17 cellular contexts compared by ENCODE assay signal in the genomic region with DNA sequence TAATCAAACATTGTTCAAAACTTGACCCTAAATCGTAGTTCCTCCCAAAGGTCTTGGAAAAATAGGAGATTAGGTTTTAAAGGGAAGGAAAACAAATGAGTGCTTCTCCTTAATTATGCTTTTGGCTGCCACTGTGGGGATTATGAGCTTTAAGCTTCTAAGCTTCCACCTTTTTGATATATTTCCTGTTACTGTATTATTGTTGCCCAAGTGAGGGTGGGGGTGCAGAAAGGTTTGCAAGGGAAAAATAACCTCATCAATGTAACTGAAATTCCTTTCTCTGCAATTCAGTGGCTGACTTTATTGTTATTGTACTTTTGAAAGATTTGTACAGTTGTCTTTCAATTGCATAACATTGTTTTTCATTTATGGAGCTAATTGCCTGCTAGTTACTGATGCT.
"Had no signal": no experiment of that assay in that cellular context is flagged by ENCODE, and none has a peak within 500 bp of the region (broad histone marks: within the 10 kb centered on the region; RNA-seq: fewer than 3 reads in every experiment).

No MANE protein-coding gene starts in this region.

- DNase-seq: colonic mucosa; dorsolateral prefrontal cortex; effector CD8-positive, alpha-beta T cell; heart left ventricle; hippocampal formation; kidney glomerular epithelial cell; mesendoderm; naive B cell; psoas muscle; retina; sigmoid colon; small intestine; stimulated activated CD4-positive, alpha-beta T cell treated with anti-CD3 and anti-CD28 coated beads, Interleukin-12 subunit alpha, Interleukin-12 subunit beta, amount 100 ng/mL, for 4 hours; stimulated activated naive CD4-positive, alpha-beta T cell; stomach; trophoblast cell had no signal

- ATAC-seq: esophagus mucosa, heart left ventricle, psoas muscle had no signal
